In the genomic region with DNA sequence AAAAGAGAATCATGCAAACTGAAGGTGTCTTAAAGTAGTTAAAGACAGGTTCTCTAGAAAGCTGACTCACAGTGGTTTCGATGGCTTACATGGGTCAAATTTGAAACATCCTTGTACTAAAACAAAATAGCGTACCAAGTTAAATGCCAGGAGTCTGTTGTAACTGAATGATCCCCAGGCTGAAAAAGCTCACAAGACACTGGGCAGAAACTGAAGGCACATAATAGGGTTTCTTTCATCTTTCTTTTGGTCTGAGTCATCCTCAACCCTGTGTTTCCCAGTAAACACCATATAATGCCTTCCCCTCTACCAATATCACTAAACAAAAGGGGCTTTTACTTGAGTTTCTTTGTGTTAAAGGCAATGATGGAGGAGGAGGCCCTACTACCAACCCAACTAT, we compare ENCODE assay signal across 11 cellular contexts. TPM values are rescaled to one million over a fixed set of nuclear protein-coding genes. Genes with fewer than 3 reads are reported as not detected.
DNase-seq lines count a peak whose midpoint lies in the region; ATAC-seq and TF ChIP-seq lines count a peak whose summit lies in the region.
"Had no signal": no experiment of that assay in that cellular context is flagged by ENCODE, and none has a peak within 500 bp of the region (broad histone marks: within the 10 kb centered on the region; RNA-seq: fewer than 3 reads in every experiment).

No MANE protein-coding gene starts in this region.

- no peak overlapping the region for H3K27ac Mint-ChIP-seq in effector memory CD8-positive, alpha-beta T cell
- no peak overlapping the region for H3K27ac Mint-ChIP-seq in mesothelial cell of epicardium

- peak; percentile 76 for ATAC-seq in HG03280 (IDR thresholded peaks at IDR 0.05; ENCODE audit: unreplicated experiment)
- ATAC-seq in effector memory CD8-positive, alpha-beta T cell (replicated peaks) = no peak

- H3K27me3 Mint-ChIP-seq in effector memory CD8-positive, alpha-beta T cell = no peaks in the 10 kb centered on the region
- no peaks in the 10 kb centered on the region for H3K27me3 Mint-ChIP-seq in mesothelial cell of epicardium (ENCODE audit: low read depth)

- H3K4me3 ChIP-seq in AG10803 (ENCODE audit: low read length) (no peak overlapping the region), choroid plexus epithelial cell (ENCODE audit: low read depth, low read length) (no peak overlapping the region)
- H3K4me3 ChIP-seq: stomach had no signal

- TF ChIP-seq CTCF in AG10803 (conservative IDR thresholded peaks at IDR 0.05; ENCODE audit: low read length) = no peak
- no peak for TF ChIP-seq CTCF in choroid plexus epithelial cell (conservative IDR thresholded peaks at IDR 0.05; ENCODE audit: low read depth, low read length)
- TF ChIP-seq CTCF in mesothelial cell of epicardium (IDR thresholded peaks at IDR 0.05; ENCODE audit: unreplicated experiment) = no peak

- no peak overlapping the region for H3K4me3 Mint-ChIP-seq in effector memory CD8-positive, alpha-beta T cell
- H3K4me3 Mint-ChIP-seq in mesothelial cell of epicardium = no peak overlapping the region

- H3K9me3 Mint-ChIP-seq in effector memory CD8-positive, alpha-beta T cell = no peaks in the 10 kb centered on the region
- H3K9me3 Mint-ChIP-seq in mesothelial cell of epicardium = no peaks in the 10 kb centered on the region

- DNase-seq in AG10803 (ENCODE audit: low read depth) (peak; percentile 32), GM19238 (ENCODE audit: insufficient read length, low spot score) (peak; percentile 22), choroid plexus epithelial cell (ENCODE audit: low read depth) (peak; percentile 74), mesothelial cell of epicardium (ENCODE audit: low spot score in 2 of 2, unreplicated experiment in 2 of 2) (no peak)
- DNase-seq in effector memory CD8-positive, alpha-beta T cell = no peak
- no peak for DNase-seq in stimulated activated CD4-positive, alpha-beta T cell treated with anti-CD3 and anti-CD28 coated beads, Interleukin-1b, Interleukin-23, amount 100 ng/mL, for 48 hours
- no peak for DNase-seq in stimulated activated naive CD4-positive, alpha-beta T cell treated with Interleukin-2 at 50 U/mL for 16 hours (lab: John Stamatoyannopoulos, UW)
- DNase-seq: activated CD4-positive, alpha-beta T cell treated with anti-CD3 and anti-CD28 coated beads, Interleukin-2, amount 50 U/mL, for 1 hour; NCI-H2081; stomach had no signal

- peaks cover 35% of the 10 kb centered on the region for H3K36me3 Mint-ChIP-seq in effector memory CD8-positive, alpha-beta T cell (ENCODE audit: insufficient read depth)
- peaks cover 26% of the 10 kb centered on the region for H3K36me3 Mint-ChIP-seq in mesothelial cell of epicardium

- H3K4me1 Mint-ChIP-seq in effector memory CD8-positive, alpha-beta T cell (ENCODE audit: low read depth in 2 of 2) = peaks cover 17 to 51% of the 10 kb centered on the region in 2 donors
- H3K4me1 Mint-ChIP-seq in mesothelial cell of epicardium = no peaks in the 10 kb centered on the region

RNA-seq across cellular contexts. Expression of a gene that starts 12.8 kb away (rescaled TPM):
- total RNA-seq in mesothelial cell of epicardium = 18.3 to 23.1 TPM (median 21.4 TPM) in 3 replicates

RNA-seq across cellular contexts. Expression of a gene that starts 44.2 kb away (rescaled TPM):
- total RNA-seq in mesothelial cell of epicardium = 145 to 155 TPM (median 152 TPM) in 3 replicates

Comparison
In these comparisons a context has a peak if more than half of its experiments do, and no peak if none do; other contexts are left out.
1. DNase-seq: peak in AG10803 (single experiment), GM19238 (single experiment) and choroid plexus epithelial cell (single experiment); none in effector memory CD8-positive, alpha-beta T cell (0 of 3), stimulated activated CD4-positive, alpha-beta T cell treated with anti-CD3 and anti-CD28 coated beads, Interleukin-1b, Interleukin-23, amount 100 ng/mL, for 48 hours (single experiment), stimulated activated naive CD4-positive, alpha-beta T cell treated with Interleukin-2 at 50 U/mL for 16 hours (single experiment) and mesothelial cell of epicardium (0 of 2).